1 cellular context compared by ENCODE assay signal in the genomic region with DNA sequence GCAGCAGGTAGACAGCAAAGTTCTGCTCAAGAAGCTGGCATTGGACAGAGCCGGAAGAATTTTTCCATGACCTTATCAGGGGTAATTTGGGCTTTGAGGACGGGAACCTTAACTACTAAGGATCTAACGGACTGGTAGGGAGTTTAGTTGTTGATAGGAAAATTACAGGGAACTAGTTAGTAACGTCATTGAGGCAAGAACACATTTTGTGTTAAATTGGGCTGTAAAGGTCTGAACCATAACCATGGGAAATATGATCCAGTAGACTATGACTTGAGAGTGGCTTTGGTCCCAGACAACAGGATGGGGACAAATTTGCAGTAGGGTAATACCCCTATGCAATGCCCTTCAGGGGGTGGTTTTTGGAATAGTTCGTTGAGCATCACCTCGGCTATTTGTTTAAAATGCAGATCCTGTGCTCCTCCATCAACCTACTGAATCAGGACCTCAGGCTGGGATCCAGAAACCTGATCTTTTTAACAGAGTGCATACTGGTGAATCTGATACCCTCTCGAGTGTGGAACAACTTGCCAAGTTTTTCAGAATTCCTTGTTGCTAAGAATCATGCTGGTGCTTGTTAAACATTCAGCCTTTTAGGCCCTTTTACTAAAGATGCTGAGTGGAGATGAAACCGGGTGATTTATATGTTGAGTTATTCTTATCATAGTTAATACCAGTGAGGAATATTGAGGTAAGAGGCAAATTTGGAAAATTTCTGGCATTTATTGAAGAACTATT.
TF ChIP-seq lines count a peak whose summit lies in the region.

No MANE protein-coding gene starts in this region.

TF ChIP-seq in GM23338, 12 proteins besides CTCF, POLR2A, EP300 and RAD21:
- TF ChIP-seq, protein P1, sequence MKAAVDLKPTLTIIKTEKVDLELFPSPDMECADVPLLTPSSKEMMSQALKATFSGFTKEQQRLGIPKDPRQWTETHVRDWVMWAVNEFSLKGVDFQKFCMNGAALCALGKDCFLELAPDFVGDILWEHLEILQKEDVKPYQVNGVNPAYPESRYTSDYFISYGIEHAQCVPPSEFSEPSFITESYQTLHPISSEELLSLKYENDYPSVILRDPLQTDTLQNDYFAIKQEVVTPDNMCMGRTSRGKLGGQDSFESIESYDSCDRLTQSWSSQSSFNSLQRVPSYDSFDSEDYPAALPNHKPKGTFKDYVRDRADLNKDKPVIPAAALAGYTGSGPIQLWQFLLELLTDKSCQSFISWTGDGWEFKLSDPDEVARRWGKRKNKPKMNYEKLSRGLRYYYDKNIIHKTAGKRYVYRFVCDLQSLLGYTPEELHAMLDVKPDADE (IDR thresholded peaks at IDR 0.05) = no peak
- TF ChIP-seq JUNB (IDR thresholded peaks at IDR 0.05; ENCODE audit: unreplicated experiment) (no peak), ZNF331 (CRISPR knock-in tag; IDR thresholded peaks at IDR 0.05; ENCODE audit: low read depth) (no peak), POLR2AphosphoS5 (IDR thresholded peaks at IDR 0.05; ENCODE audit: low read depth) (no peak), EZH2phosphoT487 (IDR thresholded peaks at IDR 0.05; ENCODE audit: unreplicated experiment) (no peak)
- TF ChIP-seq, protein P2, sequence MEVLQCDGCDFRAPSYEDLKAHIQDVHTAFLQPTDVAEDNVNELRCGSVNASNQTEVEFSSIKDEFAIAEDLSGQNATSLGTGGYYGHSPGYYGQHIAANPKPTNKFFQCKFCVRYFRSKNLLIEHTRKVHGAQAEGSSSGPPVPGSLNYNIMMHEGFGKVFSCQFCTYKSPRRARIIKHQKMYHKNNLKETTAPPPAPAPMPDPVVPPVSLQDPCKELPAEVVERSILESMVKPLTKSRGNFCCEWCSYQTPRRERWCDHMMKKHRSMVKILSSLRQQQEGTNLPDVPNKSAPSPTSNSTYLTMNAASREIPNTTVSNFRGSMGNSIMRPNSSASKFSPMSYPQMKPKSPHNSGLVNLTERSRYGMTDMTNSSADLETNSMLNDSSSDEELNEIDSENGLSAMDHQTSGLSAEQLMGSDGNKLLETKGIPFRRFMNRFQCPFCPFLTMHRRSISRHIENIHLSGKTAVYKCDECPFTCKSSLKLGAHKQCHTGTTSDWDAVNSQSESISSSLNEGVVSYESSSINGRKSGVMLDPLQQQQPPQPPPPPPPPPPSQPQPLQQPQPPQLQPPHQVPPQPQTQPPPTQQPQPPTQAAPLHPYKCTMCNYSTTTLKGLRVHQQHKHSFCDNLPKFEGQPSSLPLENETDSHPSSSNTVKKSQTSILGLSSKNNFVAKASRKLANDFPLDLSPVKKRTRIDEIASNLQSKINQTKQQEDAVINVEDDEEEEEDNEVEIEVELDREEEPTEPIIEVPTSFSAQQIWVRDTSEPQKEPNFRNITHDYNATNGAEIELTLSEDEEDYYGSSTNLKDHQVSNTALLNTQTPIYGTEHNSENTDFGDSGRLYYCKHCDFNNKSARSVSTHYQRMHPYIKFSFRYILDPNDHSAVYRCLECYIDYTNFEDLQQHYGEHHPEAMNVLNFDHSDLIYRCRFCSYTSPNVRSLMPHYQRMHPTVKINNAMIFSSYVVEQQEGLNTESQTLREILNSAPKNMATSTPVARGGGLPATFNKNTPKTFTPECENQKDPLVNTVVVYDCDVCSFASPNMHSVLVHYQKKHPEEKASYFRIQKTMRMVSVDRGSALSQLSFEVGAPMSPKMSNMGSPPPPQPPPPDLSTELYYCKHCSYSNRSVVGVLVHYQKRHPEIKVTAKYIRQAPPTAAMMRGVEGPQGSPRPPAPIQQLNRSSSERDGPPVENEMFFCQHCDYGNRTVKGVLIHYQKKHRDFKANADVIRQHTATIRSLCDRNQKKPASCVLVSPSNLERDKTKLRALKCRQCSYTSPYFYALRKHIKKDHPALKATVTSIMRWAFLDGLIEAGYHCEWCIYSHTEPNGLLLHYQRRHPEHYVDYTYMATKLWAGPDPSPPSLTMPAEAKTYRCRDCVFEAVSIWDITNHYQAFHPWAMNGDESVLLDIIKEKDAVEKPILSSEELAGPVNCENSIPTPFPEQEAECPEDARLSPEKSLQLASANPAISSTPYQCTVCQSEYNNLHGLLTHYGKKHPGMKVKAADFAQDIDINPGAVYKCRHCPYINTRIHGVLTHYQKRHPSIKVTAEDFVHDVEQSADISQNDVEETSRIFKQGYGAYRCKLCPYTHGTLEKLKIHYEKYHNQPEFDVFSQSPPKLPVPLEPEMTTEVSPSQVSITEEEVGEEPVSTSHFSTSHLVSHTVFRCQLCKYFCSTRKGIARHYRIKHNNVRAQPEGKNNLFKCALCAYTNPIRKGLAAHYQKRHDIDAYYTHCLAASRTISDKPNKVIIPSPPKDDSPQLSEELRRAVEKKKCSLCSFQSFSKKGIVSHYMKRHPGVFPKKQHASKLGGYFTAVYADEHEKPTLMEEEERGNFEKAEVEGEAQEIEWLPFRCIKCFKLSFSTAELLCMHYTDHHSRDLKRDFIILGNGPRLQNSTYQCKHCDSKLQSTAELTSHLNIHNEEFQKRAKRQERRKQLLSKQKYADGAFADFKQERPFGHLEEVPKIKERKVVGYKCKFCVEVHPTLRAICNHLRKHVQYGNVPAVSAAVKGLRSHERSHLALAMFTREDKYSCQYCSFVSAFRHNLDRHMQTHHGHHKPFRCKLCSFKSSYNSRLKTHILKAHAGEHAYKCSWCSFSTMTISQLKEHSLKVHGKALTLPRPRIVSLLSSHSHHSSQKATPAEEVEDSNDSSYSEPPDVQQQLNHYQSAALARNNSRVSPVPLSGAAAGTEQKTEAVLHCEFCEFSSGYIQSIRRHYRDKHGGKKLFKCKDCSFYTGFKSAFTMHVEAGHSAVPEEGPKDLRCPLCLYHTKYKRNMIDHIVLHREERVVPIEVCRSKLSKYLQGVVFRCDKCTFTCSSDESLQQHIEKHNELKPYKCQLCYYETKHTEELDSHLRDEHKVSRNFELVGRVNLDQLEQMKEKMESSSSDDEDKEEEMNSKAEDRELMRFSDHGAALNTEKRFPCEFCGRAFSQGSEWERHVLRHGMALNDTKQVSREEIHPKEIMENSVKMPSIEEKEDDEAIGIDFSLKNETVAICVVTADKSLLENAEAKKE (CRISPR knock-in tag; IDR thresholded peaks at IDR 0.05) = no peak
